In the genomic region with DNA sequence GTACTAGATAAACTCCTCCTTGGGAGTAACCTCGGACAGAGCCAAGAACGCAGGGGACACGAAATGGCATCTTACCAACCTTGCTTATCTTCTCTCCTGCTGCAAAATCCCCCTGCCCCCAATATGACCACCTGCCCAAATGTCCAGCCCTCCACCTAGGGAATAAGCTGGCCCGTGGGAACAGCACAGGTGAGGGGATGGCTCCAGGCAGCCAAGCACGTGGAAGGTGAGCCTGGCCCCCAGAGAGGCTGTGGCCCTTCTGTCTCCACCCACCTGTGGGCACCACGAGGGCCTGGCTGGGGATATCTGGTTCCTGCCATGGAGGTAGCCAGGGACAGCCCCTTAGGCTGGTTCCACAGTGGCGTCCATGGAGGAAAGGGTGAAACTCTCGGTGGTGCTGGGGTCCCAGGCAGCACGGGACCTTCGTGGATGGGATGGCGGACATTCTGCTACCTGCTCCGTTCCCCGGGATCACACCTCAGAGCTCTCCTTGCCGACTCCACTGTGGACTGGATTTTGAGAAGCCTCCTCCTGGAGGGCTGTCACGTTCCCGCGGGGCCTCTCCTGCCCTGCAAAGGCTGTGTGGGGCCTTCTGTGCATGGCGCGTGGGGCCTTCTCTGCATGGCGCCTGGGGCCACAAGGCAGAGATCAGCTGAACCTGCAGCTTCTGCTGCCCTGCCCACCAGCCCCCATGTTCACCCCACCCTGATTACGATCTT, we compare ENCODE assay signal across 2 cellular contexts.
TF ChIP-seq lines count a peak whose summit lies in the region.

No MANE protein-coding gene starts in this region.

TF ChIP-seq in HEK293, 187 proteins besides CTCF, POLR2A, EP300 and RAD21 (continued from another document):
- TF ChIP-seq, protein P1, sequence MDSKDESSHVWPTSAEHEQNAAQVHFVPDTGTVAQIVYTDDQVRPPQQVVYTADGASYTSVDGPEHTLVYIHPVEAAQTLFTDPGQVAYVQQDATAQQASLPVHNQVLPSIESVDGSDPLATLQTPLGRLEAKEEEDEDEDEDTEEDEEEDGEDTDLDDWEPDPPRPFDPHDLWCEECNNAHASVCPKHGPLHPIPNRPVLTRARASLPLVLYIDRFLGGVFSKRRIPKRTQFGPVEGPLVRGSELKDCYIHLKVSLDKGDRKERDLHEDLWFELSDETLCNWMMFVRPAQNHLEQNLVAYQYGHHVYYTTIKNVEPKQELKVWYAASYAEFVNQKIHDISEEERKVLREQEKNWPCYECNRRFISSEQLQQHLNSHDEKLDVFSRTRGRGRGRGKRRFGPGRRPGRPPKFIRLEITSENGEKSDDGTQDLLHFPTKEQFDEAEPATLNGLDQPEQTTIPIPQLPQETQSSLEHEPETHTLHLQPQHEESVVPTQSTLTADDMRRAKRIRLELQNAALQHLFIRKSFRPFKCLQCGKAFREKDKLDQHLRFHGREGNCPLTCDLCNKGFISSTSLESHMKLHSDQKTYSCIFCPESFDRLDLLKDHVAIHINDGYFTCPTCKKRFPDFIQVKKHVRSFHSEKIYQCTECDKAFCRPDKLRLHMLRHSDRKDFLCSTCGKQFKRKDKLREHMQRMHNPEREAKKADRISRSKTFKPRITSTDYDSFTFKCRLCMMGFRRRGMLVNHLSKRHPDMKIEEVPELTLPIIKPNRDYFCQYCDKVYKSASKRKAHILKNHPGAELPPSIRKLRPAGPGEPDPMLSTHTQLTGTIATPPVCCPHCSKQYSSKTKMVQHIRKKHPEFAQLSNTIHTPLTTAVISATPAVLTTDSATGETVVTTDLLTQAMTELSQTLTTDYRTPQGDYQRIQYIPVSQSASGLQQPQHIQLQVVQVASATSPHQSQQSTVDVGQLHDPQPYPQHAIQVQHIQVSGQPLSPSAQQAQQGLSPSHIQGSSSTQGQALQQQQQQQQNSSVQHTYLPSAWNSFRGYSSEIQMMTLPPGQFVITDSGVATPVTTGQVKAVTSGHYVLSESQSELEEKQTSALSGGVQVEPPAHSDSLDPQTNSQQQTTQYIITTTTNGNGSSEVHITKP (tag by site-specific recombination; IDR thresholded peaks at IDR 0.05), result 0 out of 2 replicates have a peak, but pooled peaks have one; percentile 11
- TF ChIP-seq ZNF169 (tag by site-specific recombination; IDR thresholded peaks at IDR 0.05), result no peak
- TF ChIP-seq ZNF777 (tag by site-specific recombination; IDR thresholded peaks at IDR 0.05; ENCODE audit: borderline replicate concordance), result no peak
- no peak for TF ChIP-seq ZNF555 (tag by site-specific recombination; conservative IDR thresholded peaks at IDR 0.05)

TF ChIP-seq in SK-N-SH, 30 proteins besides CTCF, POLR2A, EP300 and RAD21 (continued from another document):
- TF ChIP-seq, protein P2, sequence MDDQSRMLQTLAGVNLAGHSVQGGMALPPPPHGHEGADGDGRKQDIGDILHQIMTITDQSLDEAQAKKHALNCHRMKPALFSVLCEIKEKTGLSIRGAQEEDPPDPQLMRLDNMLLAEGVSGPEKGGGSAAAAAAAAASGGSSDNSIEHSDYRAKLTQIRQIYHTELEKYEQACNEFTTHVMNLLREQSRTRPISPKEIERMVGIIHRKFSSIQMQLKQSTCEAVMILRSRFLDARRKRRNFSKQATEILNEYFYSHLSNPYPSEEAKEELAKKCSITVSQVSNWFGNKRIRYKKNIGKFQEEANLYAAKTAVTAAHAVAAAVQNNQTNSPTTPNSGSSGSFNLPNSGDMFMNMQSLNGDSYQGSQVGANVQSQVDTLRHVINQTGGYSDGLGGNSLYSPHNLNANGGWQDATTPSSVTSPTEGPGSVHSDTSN (IDR thresholded peaks at IDR 0.05), result no peak
- TF ChIP-seq, protein P3, sequence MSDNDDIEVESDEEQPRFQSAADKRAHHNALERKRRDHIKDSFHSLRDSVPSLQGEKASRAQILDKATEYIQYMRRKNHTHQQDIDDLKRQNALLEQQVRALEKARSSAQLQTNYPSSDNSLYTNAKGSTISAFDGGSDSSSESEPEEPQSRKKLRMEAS (IDR thresholded peaks at IDR 0.05; ENCODE audit: low read depth), result no peak
- TF ChIP-seq FOXJ3 (CRISPR knock-in tag; IDR thresholded peaks at IDR 0.05) (no peak), YY1 (IDR thresholded peaks at IDR 0.05; ENCODE audit: low read depth) (no peak), POLR2AphosphoS5 (IDR thresholded peaks at IDR 0.05; ENCODE audit: low read depth, low read length) (no peak), NFIC (IDR thresholded peaks at IDR 0.05; ENCODE audit: borderline replicate concordance) (no peak), NRF1 (IDR thresholded peaks at IDR 0.05; ENCODE audit: low read depth, low read length) (no peak), GABPA (IDR thresholded peaks at IDR 0.05; ENCODE audit: low read depth) (no peak)
- TF ChIP-seq, protein P4, sequence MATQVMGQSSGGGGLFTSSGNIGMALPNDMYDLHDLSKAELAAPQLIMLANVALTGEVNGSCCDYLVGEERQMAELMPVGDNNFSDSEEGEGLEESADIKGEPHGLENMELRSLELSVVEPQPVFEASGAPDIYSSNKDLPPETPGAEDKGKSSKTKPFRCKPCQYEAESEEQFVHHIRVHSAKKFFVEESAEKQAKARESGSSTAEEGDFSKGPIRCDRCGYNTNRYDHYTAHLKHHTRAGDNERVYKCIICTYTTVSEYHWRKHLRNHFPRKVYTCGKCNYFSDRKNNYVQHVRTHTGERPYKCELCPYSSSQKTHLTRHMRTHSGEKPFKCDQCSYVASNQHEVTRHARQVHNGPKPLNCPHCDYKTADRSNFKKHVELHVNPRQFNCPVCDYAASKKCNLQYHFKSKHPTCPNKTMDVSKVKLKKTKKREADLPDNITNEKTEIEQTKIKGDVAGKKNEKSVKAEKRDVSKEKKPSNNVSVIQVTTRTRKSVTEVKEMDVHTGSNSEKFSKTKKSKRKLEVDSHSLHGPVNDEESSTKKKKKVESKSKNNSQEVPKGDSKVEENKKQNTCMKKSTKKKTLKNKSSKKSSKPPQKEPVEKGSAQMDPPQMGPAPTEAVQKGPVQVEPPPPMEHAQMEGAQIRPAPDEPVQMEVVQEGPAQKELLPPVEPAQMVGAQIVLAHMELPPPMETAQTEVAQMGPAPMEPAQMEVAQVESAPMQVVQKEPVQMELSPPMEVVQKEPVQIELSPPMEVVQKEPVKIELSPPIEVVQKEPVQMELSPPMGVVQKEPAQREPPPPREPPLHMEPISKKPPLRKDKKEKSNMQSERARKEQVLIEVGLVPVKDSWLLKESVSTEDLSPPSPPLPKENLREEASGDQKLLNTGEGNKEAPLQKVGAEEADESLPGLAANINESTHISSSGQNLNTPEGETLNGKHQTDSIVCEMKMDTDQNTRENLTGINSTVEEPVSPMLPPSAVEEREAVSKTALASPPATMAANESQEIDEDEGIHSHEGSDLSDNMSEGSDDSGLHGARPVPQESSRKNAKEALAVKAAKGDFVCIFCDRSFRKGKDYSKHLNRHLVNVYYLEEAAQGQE (IDR thresholded peaks at IDR 0.05; ENCODE audit: low read depth, low read length), result no peak
TF ChIP-seq in SK-N-SH: peak in this region for 0.
